Comparison of ENCODE assay signal across 21 cellular contexts in the genomic region with DNA sequence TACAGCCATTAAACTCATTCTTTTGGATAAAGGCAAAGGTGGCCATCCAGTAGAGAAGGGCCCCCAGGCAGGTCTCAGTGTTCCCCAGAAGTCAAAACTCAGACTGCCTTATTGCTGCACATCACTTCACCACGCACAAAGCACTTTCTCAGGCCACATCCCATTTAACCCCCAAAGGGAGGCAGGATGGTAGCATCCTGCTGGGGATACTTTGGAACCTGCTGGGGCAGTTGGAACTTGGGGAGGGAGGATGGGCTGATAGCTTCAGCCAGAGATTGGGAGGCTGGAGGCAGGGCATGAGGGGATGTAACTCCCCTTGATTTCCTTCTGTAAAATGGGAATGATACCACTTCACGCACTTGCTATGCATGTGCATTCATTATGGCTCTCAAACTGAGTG. TPM values are rescaled to one million over a fixed set of nuclear protein-coding genes. Genes with fewer than 3 reads are reported as not detected.
"Had no signal": no experiment of that assay in that cellular context is flagged by ENCODE, and none has a peak within 500 bp of the region (broad histone marks: within the 10 kb centered on the region; RNA-seq: fewer than 3 reads in every experiment).

No MANE protein-coding gene starts in this region.

- H3K36me3 ChIP-seq: esophagus muscularis mucosa, gastrocnemius medialis, heart right ventricle, pancreas, thyroid gland, upper lobe of right lung had no signal

- H3K36me3 Mint-ChIP-seq: naive thymus-derived CD4-positive, alpha-beta T cell had no signal

- DNase-seq: effector CD8-positive, alpha-beta T cell; gastrocnemius medialis; heart right ventricle; kidney glomerular epithelial cell; mesendoderm; naive thymus-derived CD4-positive, alpha-beta T cell; pancreas; small intestine; stimulated activated CD4-positive, alpha-beta T cell treated with anti-CD3 and anti-CD28 coated beads, Interleukin-12 subunit alpha, Interleukin-12 subunit beta, amount 100 ng/mL, for 4 hours; stimulated activated naive CD4-positive, alpha-beta T cell; stomach; substantia nigra; thyroid gland; upper lobe of right lung had no signal

- H3K27ac ChIP-seq: coronary artery, epithelial cell of prostate, esophagus muscularis mucosa, gastrocnemius medialis, heart right ventricle, pancreas, stomach, thyroid gland, upper lobe of right lung had no signal

- H3K27me3 ChIP-seq: pancreas, thyroid gland had no signal

- H3K4me3 ChIP-seq: coronary artery, esophagus muscularis mucosa, gastrocnemius medialis, heart right ventricle, pancreas, stomach, thyroid gland, upper lobe of right lung had no signal

- ATAC-seq: gastrocnemius medialis; heart right ventricle; naive thymus-derived CD4-positive, alpha-beta T cell; pancreas; right cardiac atrium; upper lobe of right lung had no signal

- H3K9me3 ChIP-seq: esophagus muscularis mucosa, gastrocnemius medialis, heart right ventricle, pancreas, stomach, thyroid gland, upper lobe of right lung had no signal

- H3K27ac Mint-ChIP-seq: progenitor cell of endocrine pancreas had no signal

- H3K4me3 Mint-ChIP-seq: neural crest cell had no signal

- H3K9me3 Mint-ChIP-seq: naive thymus-derived CD4-positive, alpha-beta T cell; neural crest cell had no signal

RNA-seq across cellular contexts. Expression of gene LTK, which starts 15.0 kb away (rescaled TPM):
- total RNA-seq: lung microvascular endothelial cell had no signal
